ENCODE assay signal across 8 cellular contexts in the genomic region with DNA sequence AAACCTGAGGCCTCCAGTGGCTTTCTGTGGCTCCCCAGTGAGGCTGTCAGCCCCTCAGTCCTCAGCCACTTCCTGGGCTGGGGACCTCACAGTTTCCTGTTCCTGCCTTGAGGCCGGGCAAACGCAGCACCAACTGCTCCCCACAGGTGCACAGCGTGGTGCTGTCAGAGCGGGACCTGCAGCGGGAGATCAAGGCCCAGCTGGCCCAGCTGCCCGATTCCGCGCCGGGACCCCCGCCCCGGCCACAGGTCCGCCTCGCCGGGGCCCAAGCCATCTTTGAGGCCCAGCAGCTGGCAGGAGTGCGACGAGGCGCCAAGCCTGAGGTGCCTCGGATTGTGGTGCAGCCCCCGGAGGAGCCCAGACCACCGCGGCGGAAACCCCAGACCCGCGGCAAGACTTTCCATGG.
DNase-seq lines count a peak whose midpoint lies in the region; ATAC-seq and TF ChIP-seq lines count a peak whose summit lies in the region.

No MANE protein-coding gene starts in this region.

- H3K27me3 ChIP-seq in mucosa of stomach (ENCODE audit: control insufficient read depth, insufficient read depth, low read length): peaks cover 13% of the 10 kb centered on the region

- ATAC-seq in HG02870 (IDR thresholded peaks at IDR 0.05; ENCODE audit: unreplicated experiment): peak; percentile 37
- no peak for ATAC-seq in HG03469 (IDR thresholded peaks at IDR 0.05; ENCODE audit: unreplicated experiment)

- peak; percentile 4 for TF ChIP-seq CTCF in GM10266 (IDR thresholded peaks at IDR 0.05; ENCODE audit: control insufficient read depth, insufficient read depth, low read depth, missing control alignments)

- H3K36me3 ChIP-seq in mucosa of stomach (ENCODE audit: control insufficient read depth, insufficient read depth, low read length): no peaks in the 10 kb centered on the region

- H3K4me3 ChIP-seq in mucosa of stomach (ENCODE audit: low read length): no peak overlapping the region

- H3K4me1 ChIP-seq in mucosa of stomach (ENCODE audit: control insufficient read depth, insufficient read depth, low read length): peaks cover 29% of the 10 kb centered on the region

- H3K9ac ChIP-seq in mucosa of stomach (ENCODE audit: low read length): peak overlapping the region; percentile 37

- DNase-seq in GM10266 (ENCODE audit: extremely low spot score): peak; percentile 79
- peak; percentile 87 for DNase-seq in activated CD8-positive, alpha-beta memory T cell treated with anti-CD3 and anti-CD28 coated beads for 24 hours
- no peak for DNase-seq in NCI-H226
- DNase-seq in foreskin melanocyte: no peak
- no peak for DNase-seq in NCI-H2029 treated with DMSO at 0.1 percent for 48 hours (lab: John Stamatoyannopoulos, UW)

- H3K9me3 ChIP-seq in mucosa of stomach (ENCODE audit: control insufficient read depth, low read length): no peaks in the 10 kb centered on the region

Comparison
In these comparisons a context has a peak if more than half of its experiments do, and no peak if none do; other contexts are left out.
1. DNase-seq: peak in GM10266 (single experiment) and activated CD8-positive, alpha-beta memory T cell treated with anti-CD3 and anti-CD28 coated beads for 24 hours (single experiment); none in NCI-H226 (single experiment), foreskin melanocyte (single experiment) and NCI-H2029 treated with DMSO at 0.1 percent for 48 hours (single experiment).